ENCODE assay signal across 13 cellular contexts in the genomic region with DNA sequence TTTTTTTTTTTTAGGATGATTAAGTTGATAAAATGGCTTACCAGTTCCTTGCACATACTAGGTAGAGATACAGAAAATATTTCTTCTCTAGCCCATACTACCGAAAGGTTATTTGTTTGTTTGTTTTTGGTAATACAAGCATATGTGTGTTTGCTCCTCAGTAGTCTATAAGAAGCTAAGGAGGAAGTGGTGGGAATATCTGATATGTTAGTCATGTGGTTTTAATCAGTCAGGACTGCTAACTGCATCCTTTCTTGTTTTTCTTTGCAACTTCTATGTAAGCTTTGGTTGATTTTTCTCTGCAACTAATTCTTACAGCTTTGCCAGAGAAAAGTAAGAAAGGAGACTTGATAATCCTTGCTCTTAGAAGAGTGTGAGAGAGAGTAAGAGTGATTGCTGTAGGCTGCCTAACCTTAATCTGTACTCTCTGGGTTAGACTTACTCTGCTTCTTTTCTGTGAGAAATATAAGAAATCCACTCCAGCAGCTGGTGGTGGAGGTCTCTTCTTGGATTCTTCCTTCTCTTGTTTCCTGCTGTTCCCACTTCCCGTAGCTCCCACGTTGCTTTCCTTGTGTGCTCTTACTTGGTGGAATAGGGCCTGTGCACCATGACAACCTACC. TPM values are rescaled to one million over a fixed set of nuclear protein-coding genes. Genes with fewer than 3 reads are reported as not detected.
A peak's percentile ranks its signal among the peaks of the same experiment; 100 is the strongest.
DNase-seq lines count a peak whose midpoint lies in the region; ATAC-seq and TF ChIP-seq lines count a peak whose summit lies in the region.
"Had no signal": no experiment of that assay in that cellular context is flagged by ENCODE, and none has a peak within 500 bp of the region (broad histone marks: within the 10 kb centered on the region; RNA-seq: fewer than 3 reads in every experiment).

No MANE protein-coding gene starts in this region.

- DNase-seq in activated CD8-positive, alpha-beta T cell treated with anti-CD3 and anti-CD28 coated beads, Interleukin-2, amount 10 ng/mL, durations not matched to agents 7 days and 5 days = no peak
- no peak for DNase-seq in activated CD8-positive, alpha-beta T cell treated with anti-CD3 and anti-CD28 coated beads for 36 hours
- DNase-seq in T-helper 2 cell treated with Interferon-gamma antibody and Interleukin-4, amounts not matched to agents 5 μg/mL and 100 μg/mL, for 36 hours (ENCODE audit: low spot score) = no peak
- peak; percentile 89 for DNase-seq in fibroblast of peridontal ligament (ENCODE audit: extremely low read depth)
- no peak for DNase-seq in activated CD4-positive, alpha-beta T cell treated with anti-CD3 and anti-CD28 coated beads, Interleukin-2, amount 50 U/mL, for 48 hours
- DNase-seq: activated CD4-positive, alpha-beta T cell treated with anti-CD3 and anti-CD28 coated beads, Interleukin-2, amount 10 ng/mL, durations not matched to agents 24 days and 14 days; naive B cell; NCI-H1092; stimulated activated CD4-positive, alpha-beta T cell treated with anti-CD3 and anti-CD28 coated beads, Interleukin-1b, Interleukin-23, amount 100 ng/mL, for 48 hours had no signal

- H3K27ac ChIP-seq in subcutaneous abdominal adipose tissue (ENCODE audit: low read depth, low read length) = peak overlapping the region; percentile 9
- H3K27ac ChIP-seq: hepatocyte had no signal

- intact Hi-C loops in activated CD8-positive, alpha-beta T cell treated with anti-CD3 and anti-CD28 coated beads for 36 hours (cut with micrococcal nuclease) = no loop called here

- no peaks in the 10 kb centered on the region for H3K9me3 ChIP-seq in subcutaneous abdominal adipose tissue (ENCODE audit: control insufficient read depth in 5 of 5, low read length in 5 of 5)

- no peaks in the 10 kb centered on the region for H3K9me3 Mint-ChIP-seq in activated CD8-positive, alpha-beta T cell treated with anti-CD3 and anti-CD28 coated beads, Interleukin-2, amount 10 ng/mL, durations not matched to agents 7 days and 5 days (ENCODE audit: insufficient read depth)
- H3K9me3 Mint-ChIP-seq in activated CD8-positive, alpha-beta T cell treated with anti-CD3 and anti-CD28 coated beads for 36 hours = no peaks in the 10 kb centered on the region
- no peaks in the 10 kb centered on the region for H3K9me3 Mint-ChIP-seq in T-helper 2 cell treated with Interferon-gamma antibody and Interleukin-4, amounts not matched to agents 5 μg/mL and 100 μg/mL, for 36 hours
- H3K9me3 Mint-ChIP-seq: activated CD4-positive, alpha-beta T cell treated with anti-CD3 and anti-CD28 coated beads, Interleukin-2, amount 10 ng/mL, durations not matched to agents 24 days and 14 days; naive B cell had no signal

- no peak overlapping the region for H3K9ac ChIP-seq in subcutaneous abdominal adipose tissue (ENCODE audit: low read length in 5 of 5)

- peaks cover 46% of the 10 kb centered on the region for H3K4me1 Mint-ChIP-seq in activated CD8-positive, alpha-beta T cell treated with anti-CD3 and anti-CD28 coated beads, Interleukin-2, amount 10 ng/mL, durations not matched to agents 7 days and 5 days (ENCODE audit: low read depth)
- peaks cover 50% of the 10 kb centered on the region for H3K4me1 Mint-ChIP-seq in activated CD8-positive, alpha-beta T cell treated with anti-CD3 and anti-CD28 coated beads for 36 hours (ENCODE audit: low read depth)
- H3K4me1 Mint-ChIP-seq in T-helper 2 cell treated with Interferon-gamma antibody and Interleukin-4, amounts not matched to agents 5 μg/mL and 100 μg/mL, for 36 hours (ENCODE audit: low read depth) = peaks cover 22% of the 10 kb centered on the region
- H3K4me1 Mint-ChIP-seq: naive B cell had no signal

- H3K27me3 Mint-ChIP-seq in activated CD8-positive, alpha-beta T cell treated with anti-CD3 and anti-CD28 coated beads, Interleukin-2, amount 10 ng/mL, durations not matched to agents 7 days and 5 days (ENCODE audit: low read depth) = no peaks in the 10 kb centered on the region
- H3K27me3 Mint-ChIP-seq in activated CD8-positive, alpha-beta T cell treated with anti-CD3 and anti-CD28 coated beads for 36 hours = no peaks in the 10 kb centered on the region
- peaks cover 80% of the 10 kb centered on the region for H3K27me3 Mint-ChIP-seq in T-helper 2 cell treated with Interferon-gamma antibody and Interleukin-4, amounts not matched to agents 5 μg/mL and 100 μg/mL, for 36 hours (ENCODE audit: low read depth)
- H3K27me3 Mint-ChIP-seq: naive B cell had no signal

- no peak overlapping the region for H3K4me3 Mint-ChIP-seq in activated CD8-positive, alpha-beta T cell treated with anti-CD3 and anti-CD28 coated beads, Interleukin-2, amount 10 ng/mL, durations not matched to agents 7 days and 5 days
- H3K4me3 Mint-ChIP-seq in activated CD8-positive, alpha-beta T cell treated with anti-CD3 and anti-CD28 coated beads for 36 hours = no peak overlapping the region
- peak overlapping the region; percentile 38 for H3K4me3 Mint-ChIP-seq in T-helper 2 cell treated with Interferon-gamma antibody and Interleukin-4, amounts not matched to agents 5 μg/mL and 100 μg/mL, for 36 hours
- H3K4me3 Mint-ChIP-seq: activated CD4-positive, alpha-beta T cell treated with anti-CD3 and anti-CD28 coated beads, Interleukin-2, amount 10 ng/mL, durations not matched to agents 24 days and 14 days; naive B cell had no signal

- POLR2A ChIA-PET in activated CD8-positive, alpha-beta T cell treated with anti-CD3 and anti-CD28 coated beads, Interleukin-2, amount 10 ng/mL, durations not matched to agents 7 days and 5 days (lab: Charles Lee) = interaction anchor here (0.6 to 1.1 kb wide), 3 partner anchors 20 to 156 kb away, joined by 3 read pairs; no protein-coding TSS in a partner anchor
- POLR2A ChIA-PET in activated CD8-positive, alpha-beta T cell treated with anti-CD3 and anti-CD28 coated beads for 36 hours (lab: Charles Lee) = interaction anchor here (0.7 kb wide), 1 partner anchor 16 kb away, joined by 3 read pairs; no protein-coding TSS in a partner anchor

- H3K36me3 Mint-ChIP-seq in activated CD8-positive, alpha-beta T cell treated with anti-CD3 and anti-CD28 coated beads, Interleukin-2, amount 10 ng/mL, durations not matched to agents 7 days and 5 days (ENCODE audit: low read depth) = peaks cover 25% of the 10 kb centered on the region
- H3K36me3 Mint-ChIP-seq in activated CD8-positive, alpha-beta T cell treated with anti-CD3 and anti-CD28 coated beads for 36 hours (ENCODE audit: low read depth) = peaks cover 6% of the 10 kb centered on the region
- H3K36me3 Mint-ChIP-seq in T-helper 2 cell treated with Interferon-gamma antibody and Interleukin-4, amounts not matched to agents 5 μg/mL and 100 μg/mL, for 36 hours (ENCODE audit: low read depth) = peaks cover 4% of the 10 kb centered on the region

- peaks cover 0 to 7% (median 4%) of the 10 kb centered on the region in 5 donors for H3K36me3 ChIP-seq in subcutaneous abdominal adipose tissue (ENCODE audit: control insufficient read depth in 5 of 5, insufficient read depth in 5 of 5, low read length in 5 of 5)

- H3K27ac Mint-ChIP-seq in activated CD8-positive, alpha-beta T cell treated with anti-CD3 and anti-CD28 coated beads, Interleukin-2, amount 10 ng/mL, durations not matched to agents 7 days and 5 days = no peak overlapping the region
- H3K27ac Mint-ChIP-seq in activated CD8-positive, alpha-beta T cell treated with anti-CD3 and anti-CD28 coated beads for 36 hours = no peak overlapping the region
- no peak overlapping the region for H3K27ac Mint-ChIP-seq in T-helper 2 cell treated with Interferon-gamma antibody and Interleukin-4, amounts not matched to agents 5 μg/mL and 100 μg/mL, for 36 hours
- H3K27ac Mint-ChIP-seq: activated CD4-positive, alpha-beta T cell treated with anti-CD3 and anti-CD28 coated beads, Interleukin-2, amount 10 ng/mL, durations not matched to agents 24 days and 14 days; naive B cell had no signal

- no peaks in the 10 kb centered on the region for H3K27me3 ChIP-seq in subcutaneous abdominal adipose tissue (ENCODE audit: control insufficient read depth in 5 of 5, insufficient read depth in 4 of 5, low read length in 5 of 5)
- H3K27me3 ChIP-seq: hepatocyte had no signal

- H3K4me1 ChIP-seq in subcutaneous abdominal adipose tissue (ENCODE audit: control insufficient read depth in 5 of 5, insufficient read depth in 5 of 5, low read length in 5 of 5) = peaks cover 0 to 59% (median 56%) of the 10 kb centered on the region in 5 donors

- no peak for TF ChIP-seq CTCF in activated CD8-positive, alpha-beta T cell treated with anti-CD3 and anti-CD28 coated beads for 36 hours (IDR thresholded peaks at IDR 0.05)

- CTCF ChIA-PET in activated CD8-positive, alpha-beta T cell treated with anti-CD3 and anti-CD28 coated beads, Interleukin-2, amount 10 ng/mL, durations not matched to agents 7 days and 5 days (lab: Charles Lee) = interaction anchor here (1.0 to 1.4 kb wide), 2 partner anchors 9 to 12 kb away, joined by 4 to 6 read pairs; no protein-coding TSS in a partner anchor
- CTCF ChIA-PET in activated CD8-positive, alpha-beta T cell treated with anti-CD3 and anti-CD28 coated beads for 36 hours (lab: Charles Lee) = interaction anchor here (0.7 kb wide), 1 partner anchor 326 kb away, joined by 5 read pairs; no protein-coding TSS in a partner anchor

- ATAC-seq in activated CD8-positive, alpha-beta T cell treated with anti-CD3 and anti-CD28 coated beads, Interleukin-2, amount 10 ng/mL, durations not matched to agents 7 days and 5 days = peak; percentile 25
- no peak for ATAC-seq in activated CD8-positive, alpha-beta T cell treated with anti-CD3 and anti-CD28 coated beads for 36 hours
- ATAC-seq in HG03097 (IDR thresholded peaks at IDR 0.05; ENCODE audit: low FRiP score, unreplicated experiment) = no peak
- ATAC-seq in HG03432 (IDR thresholded peaks at IDR 0.05; ENCODE audit: unreplicated experiment) = no peak

- H3K4me3 ChIP-seq in subcutaneous abdominal adipose tissue (ENCODE audit: low read depth in 1 of 5, low read length in 5 of 5) = no peak overlapping the region
- H3K4me3 ChIP-seq: hepatocyte had no signal

RNA-seq across cellular contexts. Expression of a gene that starts 28.3 kb away (rescaled TPM):
- total RNA-seq in activated CD8-positive, alpha-beta T cell treated with anti-CD3 and anti-CD28 coated beads, Interleukin-2, amount 10 ng/mL, durations not matched to agents 7 days and 5 days = 10 to 100 TPM; 67.0 to 77.4 TPM
- 10 to 100 TPM; 38.6 to 43.3 TPM for total RNA-seq in activated CD8-positive, alpha-beta T cell treated with anti-CD3 and anti-CD28 coated beads for 36 hours
